19 cellular contexts compared by ENCODE assay signal in genomic region chr7:4699897-4700296, GRCh38. TPM values are rescaled to one million over a fixed set of nuclear protein-coding genes. Genes with fewer than 3 reads are reported as not detected.
A peak's percentile ranks its signal among the peaks of the same experiment; 100 is the strongest.
DNase-seq lines count a peak whose midpoint lies in the region; FAIRE-seq and TF ChIP-seq lines count a peak whose summit lies in the region.
"Had no signal": no experiment of that assay in that cellular context is flagged by ENCODE, and none has a peak within 500 bp of the region (broad histone marks: within the 10 kb centered on the region; RNA-seq: fewer than 3 reads in every experiment).

No MANE protein-coding gene starts in this region.

- H3K9ac ChIP-seq in astrocyte (ENCODE audit: low read length) (peak overlapping the region; percentile 65), muscle layer of colon (ENCODE audit: low read length) (no peak overlapping the region)

- H3K27ac ChIP-seq in astrocyte (ENCODE audit: low read depth, low read length): peak overlapping the region; percentile 74
- peak overlapping the region; percentile 19 for H3K27ac ChIP-seq in muscle layer of colon (ENCODE audit: low read depth, low read length)
- no peak overlapping the region for H3K27ac ChIP-seq in Peyer's patch
- H3K27ac ChIP-seq in suprapubic skin: no peak overlapping the region
- H3K27ac ChIP-seq: BLaER1, right atrium auricular region, SK-N-MC had no signal

- no peak for TF ChIP-seq EP300 in suprapubic skin (IDR thresholded peaks at IDR 0.05)

- no peaks in the 10 kb centered on the region for H3K36me3 ChIP-seq in astrocyte (ENCODE audit: insufficient read depth, low read length)
- no peaks in the 10 kb centered on the region for H3K36me3 ChIP-seq in muscle layer of colon (ENCODE audit: insufficient read depth, low read length)
- H3K36me3 ChIP-seq in Peyer's patch: no peaks in the 10 kb centered on the region
- no peaks in the 10 kb centered on the region for H3K36me3 ChIP-seq in suprapubic skin
- H3K36me3 ChIP-seq: right atrium auricular region had no signal

- TF ChIP-seq CTCF in astrocyte (IDR thresholded peaks at IDR 0.05; ENCODE audit: insufficient read depth, low read depth, low read length): no peak
- no peak for TF ChIP-seq CTCF in type B pancreatic cell (conservative IDR thresholded peaks at IDR 0.05)
- TF ChIP-seq CTCF in Peyer's patch (IDR thresholded peaks at IDR 0.05): no peak
- TF ChIP-seq CTCF in suprapubic skin (IDR thresholded peaks at IDR 0.05): no peak

- no peak for FAIRE-seq in astrocyte (lab: Jason Lieb, UNC)

- DNase-seq in NCI-H1092 (lab: John Stamatoyannopoulos, UW): peak; percentile 29
- no peak for DNase-seq in astrocyte (ENCODE audit: low read depth)
- no peak for DNase-seq in type B pancreatic cell (ENCODE audit: extremely low spot score, unreplicated experiment)
- no peak for DNase-seq in activated CD4-positive, alpha-beta T cell treated with anti-CD3 and anti-CD28 coated beads, Interleukin-2, amount 50 U/mL, for 1 hour
- DNase-seq in Peyer's patch: no peak
- no peak for DNase-seq in suprapubic skin (ENCODE audit: low spot score in 2 of 2)
- DNase-seq: activated CD4-positive, alpha-beta memory T cell treated with anti-CD3 and anti-CD28 coated beads for 36 hours; amygdala; dorsolateral prefrontal cortex; HCEC 1CT; NCI-H1048; stimulated activated CD4-positive, alpha-beta T cell treated with anti-CD3 and anti-CD28 coated beads, Interleukin-2, amount 100 ng/mL, for 48 hours; stimulated activated CD8-positive, alpha-beta memory T cell treated with anti-CD3 and anti-CD28 coated beads, Interleukin-4, amount 100 ng/mL, for 48 hours had no signal

- H3K27ac Mint-ChIP-seq in astrocyte (ENCODE audit: unreplicated experiment) (no peak overlapping the region), type B pancreatic cell (peak overlapping the region; percentile 44)
- H3K27ac Mint-ChIP-seq: activated CD4-positive, alpha-beta memory T cell treated with anti-CD3 and anti-CD28 coated beads for 36 hours; activated T-helper 1 cell treated with anti-CD3 and anti-CD28 coated beads, Interleukin-12 subunit alpha, Interleukin-12 subunit beta, Interleukin-2, Interleukin-4 antibody, amounts not matched to agents 30 ng/mL and 10 ng/mL and 1 ng/mL, durations not matched to agents 14 hours and 24 hours and 36 hours; natural killer cell treated with Interleukin-12 subunit alpha and Interleukin-12 subunit beta and Interleukin-15 and Interleukin-18, amount 100 ng/mL, for 72 hours had no signal

- no peak overlapping the region for H3K4me3 ChIP-seq in astrocyte (ENCODE audit: insufficient read depth, low read depth, low read length)
- no peak overlapping the region for H3K4me3 ChIP-seq in muscle layer of colon (ENCODE audit: low read depth in 1 of 2, low read length in 2 of 2)
- no peak overlapping the region for H3K4me3 ChIP-seq in Peyer's patch
- H3K4me3 ChIP-seq in suprapubic skin: no peak overlapping the region
- H3K4me3 ChIP-seq: BLaER1, right atrium auricular region, SK-N-MC had no signal

- peaks cover 2% of the 10 kb centered on the region for H3K36me3 Mint-ChIP-seq in astrocyte (ENCODE audit: low read depth, unreplicated experiment)
- peaks cover 5% of the 10 kb centered on the region for H3K36me3 Mint-ChIP-seq in type B pancreatic cell
- H3K36me3 Mint-ChIP-seq: activated CD4-positive, alpha-beta memory T cell treated with anti-CD3 and anti-CD28 coated beads for 36 hours; natural killer cell treated with Interleukin-12 subunit alpha and Interleukin-12 subunit beta and Interleukin-15 and Interleukin-18, amount 100 ng/mL, for 72 hours had no signal

- no peak overlapping the region for H2AFZ ChIP-seq in astrocyte (ENCODE audit: low read depth, low read length)

- peaks cover 61% of the 10 kb centered on the region for H4K20me1 ChIP-seq in astrocyte (ENCODE audit: insufficient read depth, low read length)

- H3K4me1 ChIP-seq in astrocyte (ENCODE audit: insufficient read depth, low read length) (peaks cover 30% of the 10 kb centered on the region), muscle layer of colon (ENCODE audit: insufficient read depth, low read length) (peaks cover 49% of the 10 kb centered on the region), Peyer's patch (peaks cover 0 to 22% (median 0%) of the 10 kb centered on the region in 4 donors), suprapubic skin (peaks cover 36% of the 10 kb centered on the region)

- H3K27me3 ChIP-seq in astrocyte (ENCODE audit: insufficient read depth, low read length): no peaks in the 10 kb centered on the region
- H3K27me3 ChIP-seq in muscle layer of colon (ENCODE audit: control insufficient read depth in 1 of 2, insufficient read depth in 2 of 2, low read length in 2 of 2): no peaks in the 10 kb centered on the region
- no peaks in the 10 kb centered on the region for H3K27me3 ChIP-seq in Peyer's patch
- H3K27me3 ChIP-seq in suprapubic skin: no peaks in the 10 kb centered on the region
- H3K27me3 ChIP-seq: BLaER1, dorsolateral prefrontal cortex, right atrium auricular region had no signal

- H3K79me2 ChIP-seq in astrocyte (ENCODE audit: insufficient read depth, low read length): peaks cover 99% of the 10 kb centered on the region

- WGBS in suprapubic skin: 66% methylated on average over 9 of the region's 9 CpGs

- TF ChIP-seq POLR2A in Peyer's patch (IDR thresholded peaks at IDR 0.05) (no peak), suprapubic skin (IDR thresholded peaks at IDR 0.05) (no peak)

- H3K4me1 Mint-ChIP-seq in astrocyte (ENCODE audit: low read depth, unreplicated experiment): peaks cover 37% of the 10 kb centered on the region
- H3K4me1 Mint-ChIP-seq in type B pancreatic cell (ENCODE audit: unreplicated experiment): peaks cover 21% of the 10 kb centered on the region

- H3K9me3 ChIP-seq in astrocyte (ENCODE audit: insufficient read depth, low read depth, low read length) (no peaks in the 10 kb centered on the region), muscle layer of colon (ENCODE audit: low read length) (no peaks in the 10 kb centered on the region), Peyer's patch (no peaks in the 10 kb centered on the region), suprapubic skin (no peaks in the 10 kb centered on the region)
- H3K9me3 ChIP-seq: BLaER1, right atrium auricular region had no signal

- H3K9me3 Mint-ChIP-seq in astrocyte (ENCODE audit: unreplicated experiment): no peaks in the 10 kb centered on the region
- H3K9me3 Mint-ChIP-seq in type B pancreatic cell: no peaks in the 10 kb centered on the region
- H3K9me3 Mint-ChIP-seq: activated CD4-positive, alpha-beta memory T cell treated with anti-CD3 and anti-CD28 coated beads for 36 hours; activated T-helper 1 cell treated with anti-CD3 and anti-CD28 coated beads, Interleukin-12 subunit alpha, Interleukin-12 subunit beta, Interleukin-2, Interleukin-4 antibody, amounts not matched to agents 30 ng/mL and 10 ng/mL and 1 ng/mL, durations not matched to agents 14 hours and 24 hours and 36 hours; natural killer cell treated with Interleukin-12 subunit alpha and Interleukin-12 subunit beta and Interleukin-15 and Interleukin-18, amount 100 ng/mL, for 72 hours had no signal

- H3K4me2 ChIP-seq in astrocyte (ENCODE audit: low read length): no peak overlapping the region
- H3K4me2 ChIP-seq: BLaER1 had no signal

- H3K4me3 Mint-ChIP-seq in astrocyte (ENCODE audit: unreplicated experiment) (no peak overlapping the region), type B pancreatic cell (no peak overlapping the region)
- H3K4me3 Mint-ChIP-seq: activated CD4-positive, alpha-beta memory T cell treated with anti-CD3 and anti-CD28 coated beads for 36 hours; activated T-helper 1 cell treated with anti-CD3 and anti-CD28 coated beads, Interleukin-12 subunit alpha, Interleukin-12 subunit beta, Interleukin-2, Interleukin-4 antibody, amounts not matched to agents 30 ng/mL and 10 ng/mL and 1 ng/mL, durations not matched to agents 14 hours and 24 hours and 36 hours; natural killer cell treated with Interleukin-12 subunit alpha and Interleukin-12 subunit beta and Interleukin-15 and Interleukin-18, amount 100 ng/mL, for 72 hours had no signal

- no peaks in the 10 kb centered on the region for H3K27me3 Mint-ChIP-seq in astrocyte (ENCODE audit: low read depth, unreplicated experiment)
- H3K27me3 Mint-ChIP-seq in type B pancreatic cell: no peaks in the 10 kb centered on the region
- H3K27me3 Mint-ChIP-seq: activated CD4-positive, alpha-beta memory T cell treated with anti-CD3 and anti-CD28 coated beads for 36 hours; natural killer cell treated with Interleukin-12 subunit alpha and Interleukin-12 subunit beta and Interleukin-15 and Interleukin-18, amount 100 ng/mL, for 72 hours had no signal

RNA-seq across cellular contexts. Expression of gene FOXK1, which starts 17.8 kb away (rescaled TPM):
- 51.8 and 53.6 TPM in 2 replicates for total RNA-seq in astrocyte
- total RNA-seq in type B pancreatic cell (ENCODE audit: low replicate concordance): 55.1 and 55.2 TPM in 2 replicates
- 10 to 100 TPM; 14.9 to 47.0 (median 36.1) TPM for total RNA-seq in Peyer's patch
- total RNA-seq in suprapubic skin: 10 to 100 TPM; 37.5 to 68.5 (median 46.6) TPM

Comparison
In these comparisons a context has a peak if more than half of its experiments do, and no peak if none do; other contexts are left out.
1. H3K27ac ChIP-seq: peak in astrocyte (single experiment) and muscle layer of colon (single experiment); none in Peyer's patch (0 of 4) and suprapubic skin (single experiment).